ENCODE assay signal across 24 cellular contexts in genomic region chr22:25216230-25216629, GRCh38. TPM values are rescaled to one million over a fixed set of nuclear protein-coding genes. Genes with fewer than 3 reads are reported as not detected.
DNase-seq lines count a peak whose midpoint lies in the region; ATAC-seq, FAIRE-seq and TF ChIP-seq lines count a peak whose summit lies in the region.
"Had no signal": no experiment of that assay in that cellular context is flagged by ENCODE, and none has a peak within 500 bp of the region (broad histone marks: within the 10 kb centered on the region; RNA-seq: fewer than 3 reads in every experiment).

No MANE protein-coding gene starts in this region.

- TF ChIP-seq CTCF in MCF 10A (IDR thresholded peaks at IDR 0.05; ENCODE audit: unreplicated experiment) = no peak
- TF ChIP-seq CTCF in breast epithelium (IDR thresholded peaks at IDR 0.05) = no peak
- TF ChIP-seq CTCF in A549 (IDR thresholded peaks at IDR 0.05) = no peak
- TF ChIP-seq CTCF in bronchial epithelial cell (IDR thresholded peaks at IDR 0.05; ENCODE audit: insufficient read depth, low read length, severe bottlenecking) = no peak
- no peak for TF ChIP-seq CTCF in BE2C (IDR thresholded peaks at IDR 0.05; ENCODE audit: low read depth, low read length)

- TSS peak; percentile 23 for BruUV-seq in MCF 10A (replicated peaks; lab: Mats Ljungman, UMichigan)

- no peak for TF ChIP-seq EP300 in A549 (IDR thresholded peaks at IDR 0.05)

- POLR2A ChIA-PET in MCF 10A (lab: Yijun Ruan, JAX) (no interaction called here), A549 (lab: Yijun Ruan, JAX) (no interaction called here)

- H3K27me3 Mint-ChIP-seq in MCF 10A (ENCODE audit: insufficient read depth, unreplicated experiment) = no peaks in the 10 kb centered on the region

- peaks cover 4% of the 10 kb centered on the region for H3K36me3 Mint-ChIP-seq in MCF 10A (ENCODE audit: insufficient read depth, unreplicated experiment)
- H3K36me3 Mint-ChIP-seq: CD8-positive, alpha-beta T cell had no signal

- H3K4me1 Mint-ChIP-seq in MCF 10A (ENCODE audit: insufficient read depth, unreplicated experiment) = no peaks in the 10 kb centered on the region

- H3K27me3 ChIP-seq in breast epithelium (no peaks in the 10 kb centered on the region), bronchial epithelial cell (ENCODE audit: control insufficient read depth, insufficient read depth, low read length) (no peaks in the 10 kb centered on the region), BE2C (no peaks in the 10 kb centered on the region)
- H3K27me3 ChIP-seq: BLaER1 treated with 17β-estradiol and CSF1 and Interleukin-3, amounts not matched to agents 10 nM and 100 nM had no signal

- H3K27ac ChIP-seq in breast epithelium (no peak overlapping the region), A549 (no peak overlapping the region)
- H3K27ac ChIP-seq: 22Rv1; BLaER1 treated with 17β-estradiol and CSF1 and Interleukin-3, amounts not matched to agents 10 nM and 100 nM; C4-2B had no signal

- H3K9me3 ChIP-seq in breast epithelium (peaks cover 0 to 5% of the 10 kb centered on the region in 2 donors), A549 (no peaks in the 10 kb centered on the region), BE2C (no peaks in the 10 kb centered on the region)

- CTCF ChIA-PET in MCF 10A (lab: Yijun Ruan, JAX) (interaction anchor here (0.7 kb wide), 1 partner anchor 19 kb away, joined by 4 read pairs; no protein-coding TSS in a partner anchor), A549 (lab: Yijun Ruan, JAX) (interaction anchor here (3.7 kb wide), 1 partner anchor 14 kb away, joined by 15 read pairs; no protein-coding TSS in a partner anchor)

- no peak for FAIRE-seq in A549 (lab: Jason Lieb, UNC)
- peak; percentile 73 for FAIRE-seq in bronchial epithelial cell (lab: Jason Lieb, UNC)
- FAIRE-seq: D721Med, G401.6, GM12891, GM18507 had no signal

- TF ChIP-seq RAD21 in A549 (conservative IDR thresholded peaks at IDR 0.05 in 1 of 2, IDR thresholded peaks at IDR 0.05 in 1 of 2) = no peak

- H3K36me3 ChIP-seq in breast epithelium (no peaks in the 10 kb centered on the region), bronchial epithelial cell (ENCODE audit: control insufficient read depth, insufficient read depth, low read length) (no peaks in the 10 kb centered on the region), BE2C (no peaks in the 10 kb centered on the region)
- H3K36me3 ChIP-seq: BLaER1 treated with 17β-estradiol and CSF1 and Interleukin-3, amounts not matched to agents 10 nM and 100 nM had no signal

- TF ChIP-seq POLR2A in breast epithelium (IDR thresholded peaks at IDR 0.05) (no peak), A549 (IDR thresholded peaks at IDR 0.05; ENCODE audit: low read length) (no peak), GM18505 (IDR thresholded peaks at IDR 0.05; ENCODE audit: borderline replicate concordance, extremely low read depth, insufficient read depth, insufficient read length) (no peak)

- intact Hi-C loops in MCF 10A (cut with micrococcal nuclease) (no loop called here), breast epithelium (cut with DNase I; ENCODE audit: low total_unique reads) (no loop called here)

- 25% methylated on average over 2 of the region's 2 CpGs for WGBS in A549 (ENCODE audit: missing lambda C conversion rate)

- ATAC-seq in A549 (no peak), GM18505 (IDR thresholded peaks at IDR 0.05; ENCODE audit: unreplicated experiment) (no peak)
- ATAC-seq: CD8-positive, alpha-beta T cell had no signal

- H3K4me1 ChIP-seq in breast epithelium (no peaks in the 10 kb centered on the region), A549 (no peaks in the 10 kb centered on the region), BE2C (peaks cover 8% of the 10 kb centered on the region)
- H3K4me1 ChIP-seq: Caco-2 had no signal

- no peak overlapping the region for H3K4me2 ChIP-seq in A549
- H3K4me2 ChIP-seq: BLaER1 treated with 17β-estradiol and CSF1 and Interleukin-3, amounts not matched to agents 10 nM and 100 nM had no signal

- no peak overlapping the region for H3K4me3 Mint-ChIP-seq in MCF 10A (ENCODE audit: unreplicated experiment)
- H3K4me3 Mint-ChIP-seq: CD4-positive, alpha-beta T cell; CD8-positive, alpha-beta T cell had no signal

- no peak overlapping the region for H3K27ac Mint-ChIP-seq in MCF 10A (ENCODE audit: low read depth, unreplicated experiment)
- H3K27ac Mint-ChIP-seq: CD4-positive, alpha-beta T cell; CD8-positive, alpha-beta T cell had no signal

- no peak for DNase-seq in MCF 10A (ENCODE audit: unreplicated experiment)
- DNase-seq in breast epithelium (ENCODE audit: low spot score in 2 of 2) = no peak
- no peak for DNase-seq in A549 (ENCODE audit: low read depth in 1 of 2, low spot score in 1 of 2)
- no peak for DNase-seq in bronchial epithelial cell (ENCODE audit: low read depth)
- no peak for DNase-seq in BE2C
- DNase-seq: ACHN; Caco-2; Calu3; CD4-positive, alpha-beta T cell; CD8-positive, alpha-beta T cell; DMS79 treated with DMSO at 0.1 percent for 48 hours; GF-D8 had no signal

- H3K9me3 Mint-ChIP-seq in MCF 10A (ENCODE audit: unreplicated experiment) = no peaks in the 10 kb centered on the region
- H3K9me3 Mint-ChIP-seq: CD4-positive, alpha-beta T cell had no signal

- H3K4me3 ChIP-seq in breast epithelium (no peak overlapping the region), A549 (no peak overlapping the region), bronchial epithelial cell (ENCODE audit: low read depth, low read length) (no peak overlapping the region), BE2C (ENCODE audit: low read depth, low read length) (no peak overlapping the region)
- H3K4me3 ChIP-seq: BLaER1 treated with 17β-estradiol and CSF1 and Interleukin-3, amounts not matched to agents 10 nM and 100 nM had no signal

TF ChIP-seq in A549, 52 proteins besides CTCF, POLR2A, EP300 and RAD21:
- TF ChIP-seq USF2 (IDR thresholded peaks at IDR 0.05) (0 out of 2 replicates have a peak, but pooled peaks have one; percentile 41), HDAC2 (IDR thresholded peaks at IDR 0.05) (no peak)

RNA-seq across cellular contexts. Expression of gene CRYBB2, which starts 3.2 kb away (rescaled TPM):
- total RNA-seq in MCF 10A (2022) (0.52 and 0.68 TPM in 2 replicates), breast epithelium (under 1 TPM in 1 of 3 donors, not detected in 2; 0.66 TPM), bronchial epithelial cell (not detected in 2 replicates)
- polyA plus RNA-seq in A549 (2011; rRNA removed) (0.19 TPM in 1 of 2 replicates, not detected in the other), A549 (2017; fragmentation: RNase III; extraction: RNeasy Plus Mini Kit Qiagen cat#74134 plus additional on column Dnase treatment) (not detected in 3 replicates)
- polyA plus RNA-seq in A549 (2012; cell fraction: cytosol; rRNA removed) = not detected in 2 replicates
- 0.12 and 0.20 TPM in 2 replicates for polyA plus RNA-seq in A549 (2012; cell fraction: nucleus; rRNA removed)
- polyA minus RNA-seq in A549 (2011; rRNA and poly(A)+ RNA removed) = not detected in 2 replicates
- polyA plus RNA-seq in BE2C (2012; ENCODE audit: insufficient read depth, insufficient read length, low read depth) = 58.4 TPM
- total RNA-seq: A172; A673; Caco-2; CD4-positive, alpha-beta T cell; CD8-positive, alpha-beta T cell had no signal

RNA-seq across cellular contexts. Expression of gene CRYBB3, which starts 16.6 kb away (rescaled TPM):
- total RNA-seq in MCF 10A (2022) (0.61 and 0.76 TPM in 2 replicates), breast epithelium (under 1 TPM in 1 of 3 donors, not detected in 2; 0.66 TPM), bronchial epithelial cell (not detected in 2 replicates)
- polyA plus RNA-seq in A549 (2011; rRNA removed) (not detected in 2 replicates), A549 (2017; fragmentation: RNase III; extraction: RNeasy Plus Mini Kit Qiagen cat#74134 plus additional on column Dnase treatment) (not detected in 3 replicates)
- polyA plus RNA-seq in A549 (2012; cell fraction: cytosol; rRNA removed) = 0.08 and 0.12 TPM in 2 replicates
- 0.23 and 0.24 TPM in 2 replicates for polyA plus RNA-seq in A549 (2012; cell fraction: nucleus; rRNA removed)
- not detected in 2 replicates for polyA minus RNA-seq in A549 (2011; rRNA and poly(A)+ RNA removed)
- polyA plus RNA-seq in BE2C (2012; ENCODE audit: insufficient read depth, insufficient read length, low read depth) = not detected
- total RNA-seq: A172; A673; Caco-2; CD4-positive, alpha-beta T cell; CD8-positive, alpha-beta T cell had no signal
- polyA plus RNA-seq: AG04450, BJ had no signal
